Comparison of ENCODE assay signal across 25 cellular contexts in the genomic region with DNA sequence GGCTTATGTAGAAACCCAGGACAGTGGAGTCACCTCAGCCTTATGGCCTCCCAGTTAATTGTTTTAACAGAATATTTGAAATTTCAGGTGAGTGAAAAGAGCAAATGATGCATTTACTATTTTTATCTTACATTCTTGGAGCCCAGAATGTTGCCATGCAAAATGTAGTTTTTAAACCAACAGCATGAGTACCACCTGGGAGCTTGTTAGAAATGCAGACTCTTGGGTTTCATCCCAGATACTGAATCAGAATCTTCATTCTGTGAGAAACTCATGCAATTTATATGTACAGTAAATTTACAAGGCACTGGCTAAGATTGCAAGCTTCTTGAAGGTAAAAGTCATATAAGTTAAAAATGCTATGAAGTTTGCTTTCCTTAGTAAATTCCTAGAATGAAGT.
"Had no signal": no experiment of that assay in that cellular context is flagged by ENCODE, and none has a peak within 500 bp of the region (broad histone marks: within the 10 kb centered on the region; RNA-seq: fewer than 3 reads in every experiment).

No MANE protein-coding gene starts in this region.

- H3K27me3 ChIP-seq: brain microvascular endothelial cell, gastroesophageal sphincter, right lobe of liver, suprapubic skin, tibial nerve had no signal

- H3K27ac ChIP-seq: brain microvascular endothelial cell, gastroesophageal sphincter, right lobe of liver, suprapubic skin, tibial nerve, VCaP had no signal

- H3K36me3 ChIP-seq: brain microvascular endothelial cell, gastroesophageal sphincter, right lobe of liver, suprapubic skin, tibial nerve had no signal

- H3K4me3 ChIP-seq: gastroesophageal sphincter, mucosa of descending colon, right lobe of liver, suprapubic skin, tibial nerve had no signal

- H3K9me3 ChIP-seq: gastroesophageal sphincter, right lobe of liver, suprapubic skin, tibial nerve had no signal

- ATAC-seq: activated CD4-positive, CD25-positive, alpha-beta regulatory T cell treated with anti-CD3 and anti-CD28 coated beads, Interleukin-2, amount 50 U/mL, for 24 hours; activated CD8-positive, alpha-beta memory T cell treated with anti-CD3 and anti-CD28 coated beads, Interleukin-2, amount 10 ng/mL, durations not matched to agents 7 days and 5 days; activated CD8-positive, alpha-beta T cell treated with anti-CD3 and anti-CD28 coated beads for 36 hours; activated naive CD8-positive, alpha-beta T cell treated with anti-CD3 and anti-CD28 coated beads, Interleukin-2, amount 50 U/mL, for 24 hours; gastroesophageal sphincter; left cardiac atrium; mucosa of descending colon; right lobe of liver; stimulated activated effector memory CD8-positive, alpha-beta T cell treated with anti-CD3 and anti-CD28 coated beads, Interleukin-12 subunit alpha, Interleukin-12 subunit beta, amount 100 ng/mL, for 72 hours; stimulated activated naive CD8-positive, alpha-beta T cell treated with anti-CD3 and anti-CD28 coated beads, Interleukin-15, amount 100 ng/mL, for 72 hours had no signal

- H3K4me1 ChIP-seq: gastroesophageal sphincter, right lobe of liver, suprapubic skin, tibial nerve had no signal

- DNase-seq: activated CD4-positive, alpha-beta T cell treated with anti-CD3 and anti-CD28 coated beads, Interleukin-2, amount 10 ng/mL, durations not matched to agents 7 days and 5 days; activated CD8-positive, alpha-beta memory T cell treated with anti-CD3 and anti-CD28 coated beads, Interleukin-2, amount 10 ng/mL, durations not matched to agents 7 days and 5 days; activated CD8-positive, alpha-beta T cell treated with anti-CD3 and anti-CD28 coated beads for 36 hours; activated gamma-delta T cell; activated naive CD4-positive, alpha-beta T cell treated with anti-CD3 and anti-CD28 coated beads, Interleukin-2, amount 50 U/mL, for 16 hours; activated naive CD8-positive, alpha-beta T cell treated with anti-CD3 and anti-CD28 coated beads, Interleukin-2, amount 50 U/mL, for 24 hours; activated T-cell treated with anti-CD3 and anti-CD28 coated beads for 4 hours; brain microvascular endothelial cell; caudate nucleus; effector CD4-positive, alpha-beta T cell; head of caudate nucleus; hypothalamus; left cardiac atrium; mucosa of descending colon; nucleus accumbens; right lobe of liver; small intestine; stimulated activated CD4-positive, alpha-beta T cell treated with anti-CD3 and anti-CD28 coated beads, Interleukin-2, amount 100 ng/mL, for 24 hours; stimulated activated naive CD8-positive, alpha-beta T cell treated with anti-CD3 and anti-CD28 coated beads, Interleukin-15, amount 100 ng/mL, for 72 hours had no signal
